ENCODE assay signal across 22 cellular contexts in genomic region chrX:150926304-150926703, GRCh38.
"Had no signal": no experiment of that assay in that cellular context is flagged by ENCODE, and none has a peak within 500 bp of the region (broad histone marks: within the 10 kb centered on the region; RNA-seq: fewer than 3 reads in every experiment).

No MANE protein-coding gene starts in this region.

- H3K27me3 Mint-ChIP-seq: activated CD4-positive, alpha-beta memory T cell treated with anti-CD3 and anti-CD28 coated beads for 36 hours; activated CD8-positive, alpha-beta memory T cell treated with anti-CD3 and anti-CD28 coated beads, Interleukin-2, amount 10 ng/mL, durations not matched to agents 7 days and 5 days; activated naive CD4-positive, alpha-beta T cell treated with anti-CD3 and anti-CD28 coated beads, Interleukin-2, amount 50 U/mL, for 24 hours had no signal

- FAIRE-seq: keratinocyte had no signal

- DNase-seq: activated CD4-positive, alpha-beta memory T cell treated with anti-CD3 and anti-CD28 coated beads for 36 hours; activated CD8-positive, alpha-beta memory T cell treated with anti-CD3 and anti-CD28 coated beads, Interleukin-2, amount 10 ng/mL, durations not matched to agents 7 days and 5 days; activated effector memory CD4-positive, alpha-beta T cell treated with Interleukin-2 at 50 U/mL for 16 hours; activated T-cell treated with anti-CD3 and anti-CD28 coated beads, Interleukin-2, amount 50 U/mL, for 1 hour; adrenal gland; dorsolateral prefrontal cortex; erythroblast; hippocampal formation; left lung; natural killer cell; stimulated activated CD4-positive, alpha-beta T cell treated with anti-CD3 and anti-CD28 coated beads, Interleukin-4, amount 100 ng/mL, for 24 hours; stimulated activated naive CD4-positive, alpha-beta T cell; T-helper 1 cell; T1000 had no signal

- H3K27ac Mint-ChIP-seq: activated CD4-positive, alpha-beta memory T cell treated with anti-CD3 and anti-CD28 coated beads for 36 hours; activated CD8-positive, alpha-beta memory T cell treated with anti-CD3 and anti-CD28 coated beads, Interleukin-2, amount 10 ng/mL, durations not matched to agents 7 days and 5 days; activated naive CD4-positive, alpha-beta T cell treated with anti-CD3 and anti-CD28 coated beads, Interleukin-2, amount 50 U/mL, for 24 hours; natural killer cell had no signal

- H3K9me3 Mint-ChIP-seq: activated CD4-positive, alpha-beta memory T cell treated with anti-CD3 and anti-CD28 coated beads for 36 hours; activated naive CD4-positive, alpha-beta T cell treated with anti-CD3 and anti-CD28 coated beads, Interleukin-2, amount 50 U/mL, for 24 hours; natural killer cell had no signal

- H3K4me3 Mint-ChIP-seq: activated CD4-positive, alpha-beta memory T cell treated with anti-CD3 and anti-CD28 coated beads for 36 hours; activated CD8-positive, alpha-beta memory T cell treated with anti-CD3 and anti-CD28 coated beads, Interleukin-2, amount 10 ng/mL, durations not matched to agents 7 days and 5 days; activated naive CD4-positive, alpha-beta T cell treated with anti-CD3 and anti-CD28 coated beads, Interleukin-2, amount 50 U/mL, for 24 hours; endodermal cell; natural killer cell had no signal

- H3K36me3 ChIP-seq: adrenal gland, cardiac muscle cell, left lung, neutrophil, tibial nerve had no signal

- H3K36me3 Mint-ChIP-seq: activated CD4-positive, alpha-beta memory T cell treated with anti-CD3 and anti-CD28 coated beads for 36 hours; activated CD8-positive, alpha-beta memory T cell treated with anti-CD3 and anti-CD28 coated beads, Interleukin-2, amount 10 ng/mL, durations not matched to agents 7 days and 5 days; activated naive CD4-positive, alpha-beta T cell treated with anti-CD3 and anti-CD28 coated beads, Interleukin-2, amount 50 U/mL, for 24 hours; natural killer cell had no signal

- H3K9me3 ChIP-seq: adrenal gland, left lung, mucosa of descending colon, neutrophil, tibial nerve had no signal

- ATAC-seq: activated CD8-positive, alpha-beta memory T cell treated with anti-CD3 and anti-CD28 coated beads, Interleukin-2, amount 10 ng/mL, durations not matched to agents 7 days and 5 days; left lung; mucosa of descending colon; natural killer cell had no signal

- H3K4me1 Mint-ChIP-seq: activated CD8-positive, alpha-beta memory T cell treated with anti-CD3 and anti-CD28 coated beads, Interleukin-2, amount 10 ng/mL, durations not matched to agents 7 days and 5 days; activated naive CD4-positive, alpha-beta T cell treated with anti-CD3 and anti-CD28 coated beads, Interleukin-2, amount 50 U/mL, for 24 hours; natural killer cell had no signal

- H3K4me3 ChIP-seq: adrenal gland, cardiac muscle cell, dorsolateral prefrontal cortex, left lung, mucosa of descending colon, skin epidermis, tibial nerve had no signal

- H3K27me3 ChIP-seq: adrenal gland, cardiac muscle cell, left lung, neutrophil, tibial nerve had no signal

- H3K4me1 ChIP-seq: adrenal gland, left lung, tibial nerve had no signal

- H3K27ac ChIP-seq: adrenal gland, cardiac muscle cell, dorsolateral prefrontal cortex, left lung, neutrophil, skin epidermis, tibial nerve had no signal
